In the genomic region with DNA sequence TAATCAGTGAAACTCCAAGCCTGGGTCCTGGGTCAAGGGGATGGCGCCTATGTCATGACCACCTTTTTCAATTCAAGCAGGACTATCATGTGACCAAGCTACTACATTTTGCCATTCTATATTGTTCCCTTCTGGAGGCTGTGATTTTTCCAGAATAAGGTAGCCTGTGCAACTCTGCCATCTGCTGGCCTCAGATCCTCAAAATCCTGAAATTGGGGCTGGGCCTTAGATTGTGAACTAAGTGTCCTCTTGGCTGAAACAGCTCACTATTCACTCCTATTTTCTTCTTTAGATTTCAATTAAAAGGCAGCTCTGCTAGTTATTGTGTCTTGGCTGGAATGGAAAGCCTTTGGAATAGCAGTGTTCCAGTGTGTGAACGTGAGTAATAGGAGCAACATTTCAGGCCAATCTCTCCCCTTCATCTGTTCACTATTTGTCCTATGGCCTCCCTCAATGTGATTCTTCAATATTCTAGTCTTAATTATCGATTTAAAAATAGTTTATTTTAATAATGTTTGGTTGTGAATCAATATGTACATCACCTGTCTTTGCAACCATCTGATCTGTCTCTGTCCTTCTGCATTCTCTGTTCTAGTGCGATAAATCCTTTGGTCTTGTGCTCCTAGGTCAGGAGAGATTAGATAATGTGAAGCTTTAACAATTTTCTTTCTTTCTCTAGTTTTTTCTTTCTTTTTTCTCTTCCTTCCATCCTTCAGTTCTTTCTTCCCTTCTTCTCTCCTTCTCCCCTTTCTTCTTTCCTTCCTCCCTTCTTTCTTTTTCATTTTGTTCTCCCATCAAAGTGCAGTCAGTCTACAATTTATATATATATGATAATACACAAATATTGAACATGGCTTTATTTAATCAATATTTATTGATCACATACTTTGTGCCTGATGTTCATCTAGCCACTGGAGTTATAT, we compare ENCODE assay signal across 9 cellular contexts.
DNase-seq lines count a peak whose midpoint lies in the region; ATAC-seq and TF ChIP-seq lines count a peak whose summit lies in the region.
"Had no signal": no experiment of that assay in that cellular context is flagged by ENCODE, and none has a peak within 500 bp of the region (broad histone marks: within the 10 kb centered on the region; RNA-seq: fewer than 3 reads in every experiment).

No MANE protein-coding gene starts in this region.

- DNase-seq in cardiac muscle cell (ENCODE audit: low read depth in 1 of 2, low spot score in 1 of 2) = peak; percentile 17 to 46
- no peak for DNase-seq in cardiac septum (ENCODE audit: low spot score)
- DNase-seq in PC-9 = peak in 1 of 2 experiments; percentile 27
- DNase-seq in foreskin keratinocyte = no peak
- DNase-seq in thyroid gland = peak; percentile 48 to 49

- no TSS peak for BruUV-seq in PC-9 (replicated peaks; lab: Mats Ljungman, UMichigan)

- no peak overlapping the region for H3K4me2 ChIP-seq in PC-9

- H3K27ac ChIP-seq in cardiac muscle cell (no peak overlapping the region), PC-9 (no peak overlapping the region), foreskin keratinocyte (no peak overlapping the region), thyroid gland (no peak overlapping the region)
- H3K27ac ChIP-seq: SK-N-MC had no signal

- ATAC-seq in foreskin keratinocyte (no peak), GM21737 (IDR thresholded peaks at IDR 0.05; ENCODE audit: unreplicated experiment) (no peak), HG03439 (IDR thresholded peaks at IDR 0.05; ENCODE audit: unreplicated experiment) (no peak), GM18502 (IDR thresholded peaks at IDR 0.05; ENCODE audit: poor library complexity, unreplicated experiment) (no peak)

- H3K4me1 ChIP-seq in cardiac muscle cell (ENCODE audit: low read depth) = no peaks in the 10 kb centered on the region
- no peaks in the 10 kb centered on the region for H3K4me1 ChIP-seq in PC-9 (replicated peaks; ENCODE audit: insufficient read depth)
- H3K4me1 ChIP-seq in foreskin keratinocyte = no peaks in the 10 kb centered on the region
- no peaks in the 10 kb centered on the region for H3K4me1 ChIP-seq in thyroid gland

- CTCF ChIA-PET in PC-9 (lab: Charles Lee) = interaction anchor here (0.6 to 0.7 kb wide), 2 partner anchors 397 to 411 kb away, joined by 3 read pairs; no protein-coding TSS in a partner anchor

- 61 to 65% methylated on average over 4 of the region's 4 CpGs for WGBS in thyroid gland, 2 donors

- H3K79me2 ChIP-seq in PC-9 (ENCODE audit: low read depth) = no peaks in the 10 kb centered on the region

- H3K9me3 ChIP-seq in cardiac muscle cell (ENCODE audit: low read depth) = no peaks in the 10 kb centered on the region
- no peaks in the 10 kb centered on the region for H3K9me3 ChIP-seq in PC-9 (ENCODE audit: insufficient read depth, low read depth)
- H3K9me3 ChIP-seq in thyroid gland = no peaks in the 10 kb centered on the region

- no peak overlapping the region for H2AFZ ChIP-seq in PC-9

- peak; percentile 45 for TF ChIP-seq CTCF in cardiac muscle cell (IDR thresholded peaks at IDR 0.05; ENCODE audit: low read depth, low read length)
- TF ChIP-seq CTCF in PC-9 (conservative IDR thresholded peaks at IDR 0.05) = peak; percentile 54
- TF ChIP-seq CTCF in foreskin keratinocyte (conservative IDR thresholded peaks at IDR 0.05) = peak; percentile 61
- TF ChIP-seq CTCF in thyroid gland (IDR thresholded peaks at IDR 0.05) = peak in 3 of 6 experiments; percentile 36 to 51 (median 39)

- H3K27me3 ChIP-seq in cardiac muscle cell = no peaks in the 10 kb centered on the region
- H3K27me3 ChIP-seq in PC-9 (ENCODE audit: insufficient read depth, low read depth) = no peaks in the 10 kb centered on the region
- peaks cover 22% of the 10 kb centered on the region for H3K27me3 ChIP-seq in foreskin keratinocyte
- H3K27me3 ChIP-seq in thyroid gland = no peaks in the 10 kb centered on the region

- intact Hi-C loops in cardiac septum (cut with DNase I) = no loop called here
- intact Hi-C loops in PC-9 (cut with micrococcal nuclease; ENCODE audit: unreplicated experiment) = no loop called here
- intact Hi-C loops in thyroid gland (cut with DNase I) = no loop called here

- H3K36me3 ChIP-seq in cardiac muscle cell (no peaks in the 10 kb centered on the region), PC-9 (ENCODE audit: low read depth) (no peaks in the 10 kb centered on the region), thyroid gland (no peaks in the 10 kb centered on the region)

- no peaks in the 10 kb centered on the region for H3F3A ChIP-seq in PC-9 (ENCODE audit: insufficient read depth, low read depth)

- H4K20me1 ChIP-seq in PC-9 (ENCODE audit: insufficient read depth) = no peaks in the 10 kb centered on the region

- H3K4me3 ChIP-seq in cardiac muscle cell = no peak overlapping the region
- no peak overlapping the region for H3K4me3 ChIP-seq in PC-9
- H3K4me3 ChIP-seq in thyroid gland (replicated peaks in 1 of 3) = no peak overlapping the region
- H3K4me3 ChIP-seq: SK-N-MC had no signal

- no peaks in the 10 kb centered on the region for H3K9me2 ChIP-seq in PC-9 (ENCODE audit: insufficient read depth)

- no peak for TF ChIP-seq POLR2A in thyroid gland (IDR thresholded peaks at IDR 0.05)

- POLR2A ChIA-PET in PC-9 (lab: Charles Lee; ENCODE audit: unreplicated experiment) = no interaction called here

Comparison
In these comparisons a context has a peak if more than half of its experiments do, and no peak if none do; other contexts are left out.
1. DNase-seq: peak in cardiac muscle cell (2 of 2) and thyroid gland (2 of 2); none in cardiac septum (single experiment) and foreskin keratinocyte (0 of 2).